ENCODE assay signal across 5 cellular contexts in the genomic region with DNA sequence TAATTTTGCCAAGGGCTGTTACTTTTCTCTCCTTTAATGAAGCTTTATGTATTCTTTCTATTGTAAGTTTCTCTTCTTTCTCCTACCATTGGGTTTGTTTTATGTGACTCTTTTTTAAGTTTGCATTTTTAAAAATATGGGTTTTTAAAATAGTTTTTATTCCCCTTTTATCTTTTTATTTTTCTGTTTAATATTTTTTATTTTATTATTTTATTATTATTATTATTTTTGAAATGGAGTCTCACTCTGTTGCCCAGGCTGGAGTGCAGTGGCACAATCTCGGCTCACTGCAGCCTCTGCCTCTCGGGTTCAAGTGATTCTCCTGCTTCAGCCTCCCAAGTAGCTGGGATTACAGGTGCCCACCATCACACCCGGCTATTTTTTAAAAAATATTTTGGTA. TPM values are rescaled to one million over a fixed set of nuclear protein-coding genes. Genes with fewer than 3 reads are reported as not detected.
"Had no signal": no experiment of that assay in that cellular context is flagged by ENCODE, and none has a peak within 500 bp of the region (broad histone marks: within the 10 kb centered on the region; RNA-seq: fewer than 3 reads in every experiment).

No MANE protein-coding gene starts in this region.

RNA-seq across cellular contexts. Expression of gene AGR2, which starts 34.8 kb away (rescaled TPM):
- total RNA-seq: natural killer cell, osteocyte, posterior vena cava, psoas muscle, sigmoid colon had no signal
